In the genomic region with DNA sequence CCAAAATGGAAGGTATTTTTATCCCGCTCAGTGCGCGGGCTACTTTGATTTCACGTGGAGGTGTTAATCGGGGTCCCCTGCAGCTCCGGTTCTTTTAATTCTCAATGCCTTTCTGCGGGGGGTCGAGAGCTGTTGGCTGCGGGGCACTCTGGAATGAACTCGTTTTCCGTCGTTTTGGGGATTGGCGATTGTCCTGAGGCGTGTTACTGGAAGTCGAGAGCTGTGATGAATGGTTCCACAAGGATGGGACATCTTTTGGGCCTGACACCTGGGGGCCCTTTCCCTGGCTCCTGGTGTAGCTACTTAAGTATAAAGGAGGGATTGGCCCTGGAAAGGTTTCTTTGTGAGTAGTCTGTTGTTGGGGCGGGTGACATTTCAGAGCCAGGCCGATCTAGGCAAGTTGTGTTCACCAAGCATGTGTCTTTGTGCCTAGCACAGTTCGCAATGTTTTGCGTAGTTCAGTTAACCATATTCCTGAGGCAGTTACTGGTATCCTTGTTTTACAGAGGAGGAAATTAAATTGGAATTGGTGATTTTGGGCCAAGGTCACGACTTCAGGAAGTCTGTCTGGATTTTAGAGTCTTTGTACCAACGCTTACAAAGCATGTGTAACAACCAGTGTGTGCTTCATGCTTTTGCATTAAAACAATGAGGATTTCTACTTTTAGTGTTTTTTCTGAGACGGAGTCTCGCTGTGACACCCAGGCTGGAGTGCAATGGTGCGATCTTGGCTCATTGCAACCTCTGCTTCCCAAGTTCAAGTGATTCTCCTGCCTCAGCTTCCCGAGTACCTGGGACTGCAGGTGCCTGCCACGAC, we compare ENCODE assay signal across 8 cellular contexts. TPM values are rescaled to one million over a fixed set of nuclear protein-coding genes. Genes with fewer than 3 reads are reported as not detected.
DNase-seq lines count a peak whose midpoint lies in the region; ATAC-seq and TF ChIP-seq lines count a peak whose summit lies in the region.

No MANE protein-coding gene starts in this region.

- H3F3A ChIP-seq in GM23248 (ENCODE audit: insufficient read depth): peaks cover 50% of the 10 kb centered on the region

- POLR2A ChIA-PET in Panc1 (lab: Charles Lee): interaction anchor here (0.8 kb wide), 1 partner anchor 152 kb away, joined by 3 read pairs; no protein-coding TSS in a partner anchor

- H3K9me2 ChIP-seq in GM23248 (ENCODE audit: insufficient read depth): no peaks in the 10 kb centered on the region

- H3K9ac ChIP-seq in GM23248: peak overlapping the region; percentile 99
- H3K9ac ChIP-seq in rectal smooth muscle tissue (ENCODE audit: low read length): peak overlapping the region; percentile 100

- H3K4me3 ChIP-seq in GM23248 (peak overlapping the region; percentile 92), Panc1 (ENCODE audit: low read depth in 2 of 2, low read length in 2 of 2) (peak overlapping the region; percentile 83 to 90), epithelial cell of proximal tubule (ENCODE audit: low read depth, low read length) (peak overlapping the region; percentile 67), rectal smooth muscle tissue (ENCODE audit: low read length) (peak overlapping the region; percentile 100)

- CTCF ChIA-PET in Panc1 (lab: Charles Lee): no interaction called here

- no TSS peak for BruUV-seq in Panc1 (replicated peaks; lab: Mats Ljungman, UMichigan)

- intact Hi-C loops in Panc1 (cut with micrococcal nuclease; ENCODE audit: unreplicated experiment): no loop called here

- H3K79me2 ChIP-seq in GM23248 (ENCODE audit: insufficient read depth): peaks cover 45% of the 10 kb centered on the region

- peak overlapping the region; percentile 99 for H3K4me2 ChIP-seq in GM23248 (ENCODE audit: unreplicated experiment)

- H3K27me3 ChIP-seq in GM23248 (replicated peaks; ENCODE audit: insufficient read depth) (no peaks in the 10 kb centered on the region), Panc1 (ENCODE audit: control insufficient read depth, insufficient read depth, low read length) (no peaks in the 10 kb centered on the region), rectal smooth muscle tissue (ENCODE audit: control insufficient read depth, insufficient read depth, low read length) (no peaks in the 10 kb centered on the region)

- H4K20me1 ChIP-seq in GM23248 (ENCODE audit: insufficient read depth): peaks cover 12% of the 10 kb centered on the region; the same call in 1 of the 2 replicates

- in situ Hi-C loops in GM23248 (cut with MboI) (no loop called here), Panc1 (cut with HindIII; ENCODE audit: low pct_unique_long_range_greater_than_20kb, low sequenced_read_pairs) (no loop called here)

- WGBS in GM23248 (ENCODE audit: low coverage in 1 of 2, low lambda C conversion rate in 2 of 2, missing lambda C conversion rate in 2 of 2), 2 experiments: 1% methylated on average over 26 of the region's 26 CpGs

- H3K36me3 ChIP-seq in GM23248 (ENCODE audit: low read depth): peaks cover 43% of the 10 kb centered on the region
- peaks cover 32% of the 10 kb centered on the region for H3K36me3 ChIP-seq in Panc1 (ENCODE audit: control insufficient read depth, insufficient read depth, low read length)
- H3K36me3 ChIP-seq in rectal smooth muscle tissue (ENCODE audit: control insufficient read depth, insufficient read depth, low read length): peaks cover 33% of the 10 kb centered on the region

- no peak overlapping the region for H2AFZ ChIP-seq in GM23248

- ATAC-seq in Panc1: no peak

- peak; percentile 52 for DNase-seq in GM23248
- no peak for DNase-seq in Panc1 (ENCODE audit: low read depth, low spot score)
- DNase-seq in epithelial cell of proximal tubule (ENCODE audit: low read depth): no peak
- no peak for DNase-seq in NCI-H774 (lab: John Stamatoyannopoulos, UW)
- no peak for DNase-seq in SKM-1 treated with dmso at 0.1 percent for 144 hours (lab: John Stamatoyannopoulos, UW; ENCODE audit: unreplicated experiment)
- DNase-seq in NCI-H446 (lab: John Stamatoyannopoulos, UW): no peak
- DNase-seq in T1000 (lab: John Stamatoyannopoulos, UW): no peak

- H3K27ac ChIP-seq in GM23248 (peak overlapping the region; percentile 86), Panc1 (ENCODE audit: low read length) (peak overlapping the region; percentile 97), rectal smooth muscle tissue (ENCODE audit: low read depth, low read length) (peak overlapping the region; percentile 96)

- H3K9me3 ChIP-seq in GM23248 (ENCODE audit: low read depth) (no peaks in the 10 kb centered on the region), Panc1 (ENCODE audit: control insufficient read depth, insufficient read depth, low read depth, low read length) (no peaks in the 10 kb centered on the region)

- H3K4me1 ChIP-seq in GM23248 (ENCODE audit: insufficient read depth) (peaks cover 7% of the 10 kb centered on the region; the same call in 1 of the 2 replicates), Panc1 (ENCODE audit: control insufficient read depth, insufficient read depth, low read length) (peaks cover 13% of the 10 kb centered on the region), rectal smooth muscle tissue (ENCODE audit: control insufficient read depth, insufficient read depth, low read length) (peaks cover 15% of the 10 kb centered on the region)

- TF ChIP-seq CTCF in Panc1 (IDR thresholded peaks at IDR 0.05): no peak
- no peak for TF ChIP-seq CTCF in epithelial cell of proximal tubule (conservative IDR thresholded peaks at IDR 0.05; ENCODE audit: low read depth, low read length)

RNA-seq across cellular contexts. Expression of gene RPL13A, which starts 0.8 kb away (rescaled TPM):
- 1,590 and 2,272 TPM in 2 replicates for total RNA-seq in GM23248 (2014; rRNA removed; shearing (Covaris generic))
- polyA plus RNA-seq in GM23248 (2016; fragmentation: Nextera tagmentation; extraction: Ambion mirVana): 893 and 894 TPM in 2 replicates
- total RNA-seq in Panc1 (2021; ENCODE audit: unreplicated experiment) (1,196 TPM), epithelial cell of proximal tubule (3,343 and 3,374 TPM in 2 replicates)
- 1,501 TPM for polyA plus RNA-seq in Panc1 (2012; ENCODE audit: insufficient read length)

RNA-seq across cellular contexts. Expression of gene RPS11, which starts 8.0 kb away (rescaled TPM):
- total RNA-seq in GM23248 (2014; rRNA removed; shearing (Covaris generic)): 1,666 and 2,372 TPM in 2 replicates
- 813 and 832 TPM in 2 replicates for polyA plus RNA-seq in GM23248 (2016; fragmentation: Nextera tagmentation; extraction: Ambion mirVana)
- total RNA-seq in Panc1 (2021; ENCODE audit: unreplicated experiment): 956 TPM
- polyA plus RNA-seq in Panc1 (2012; ENCODE audit: insufficient read length): 2,025 TPM
- 3,600 and 5,144 TPM in 2 replicates for total RNA-seq in epithelial cell of proximal tubule

RNA-seq across cellular contexts. Expression of gene FLT3LG, which starts 14.2 kb away (rescaled TPM):
- 1.3 and 1.6 TPM in 2 replicates for total RNA-seq in GM23248 (2014; rRNA removed; shearing (Covaris generic))
- polyA plus RNA-seq in GM23248 (2016; fragmentation: Nextera tagmentation; extraction: Ambion mirVana): 4.6 and 5.7 TPM in 2 replicates
- total RNA-seq in Panc1 (2021; ENCODE audit: unreplicated experiment): 1.5 TPM
- polyA plus RNA-seq in Panc1 (2012; ENCODE audit: insufficient read length): 2.9 TPM
- total RNA-seq in epithelial cell of proximal tubule: 0.81 and 2.5 TPM in 2 replicates

RNA-seq across cellular contexts. Expression of gene FCGRT, which starts 24.2 kb away (rescaled TPM):
- total RNA-seq in GM23248 (2014; rRNA removed; shearing (Covaris generic)): 65.4 and 75.3 TPM in 2 replicates
- polyA plus RNA-seq in GM23248 (2016; fragmentation: Nextera tagmentation; extraction: Ambion mirVana): 89.9 and 98.4 TPM in 2 replicates
- total RNA-seq in Panc1 (2021; ENCODE audit: unreplicated experiment): 16.7 TPM
- 39.5 TPM for polyA plus RNA-seq in Panc1 (2012; ENCODE audit: insufficient read length)
- 34.2 and 79.3 TPM in 2 replicates for total RNA-seq in epithelial cell of proximal tubule

RNA-seq across cellular contexts. Expression of gene ALDH16A1, which starts 35.2 kb away (rescaled TPM):
- total RNA-seq in GM23248 (2014; rRNA removed; shearing (Covaris generic)): 30.4 and 43.8 TPM in 2 replicates
- polyA plus RNA-seq in GM23248 (2016; fragmentation: Nextera tagmentation; extraction: Ambion mirVana): 9.0 and 9.4 TPM in 2 replicates
- total RNA-seq in Panc1 (2021; ENCODE audit: unreplicated experiment) (19.6 TPM), epithelial cell of proximal tubule (41.5 and 44.9 TPM in 2 replicates)
- 31.7 TPM for polyA plus RNA-seq in Panc1 (2012; ENCODE audit: insufficient read length)
